ENCODE assay signal across 18 cellular contexts in the genomic region with DNA sequence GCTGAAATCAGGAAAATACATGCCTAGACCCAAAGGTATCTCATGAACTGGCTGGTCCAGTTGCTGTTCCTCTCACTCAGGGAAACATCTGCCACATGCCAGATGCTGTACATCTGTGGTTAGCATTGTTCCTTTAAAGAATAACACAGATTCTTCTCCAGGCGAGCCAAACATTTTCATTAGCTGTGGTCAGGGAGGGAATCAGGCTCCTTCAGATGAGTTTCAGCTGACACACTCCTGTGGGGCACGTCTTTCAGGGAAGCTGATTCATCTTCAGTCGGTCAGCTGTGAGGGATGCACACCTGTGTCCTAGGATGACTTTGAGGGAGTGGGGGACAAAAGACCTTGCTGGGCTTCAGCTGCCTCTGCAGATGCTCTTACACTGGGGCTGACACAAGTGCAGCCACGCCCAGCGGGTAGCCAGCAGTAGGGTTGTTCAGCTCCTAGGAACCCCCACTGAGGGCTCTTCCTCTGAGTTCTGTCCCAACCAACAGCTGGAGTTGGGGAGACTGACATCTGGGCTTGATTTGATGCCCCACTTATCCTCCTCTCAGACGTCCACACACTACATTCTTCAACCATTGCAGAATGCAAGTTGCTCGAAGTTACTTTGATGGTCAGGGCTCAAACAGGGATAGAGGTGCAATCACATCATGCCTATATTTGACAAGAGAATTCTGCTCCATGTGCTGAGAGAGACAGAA.
A peak's percentile ranks its signal among the peaks of the same experiment; 100 is the strongest.
DNase-seq lines count a peak whose midpoint lies in the region; ATAC-seq and TF ChIP-seq lines count a peak whose summit lies in the region.
"Had no signal": no experiment of that assay in that cellular context is flagged by ENCODE, and none has a peak within 500 bp of the region (broad histone marks: within the 10 kb centered on the region; RNA-seq: fewer than 3 reads in every experiment).

No MANE protein-coding gene starts in this region.

- H3K4me3 ChIP-seq in mesenchymal stem cell (ENCODE audit: insufficient read depth in 1 of 2, low read depth in 1 of 2, low read length in 2 of 2): no peak overlapping the region
- H3K4me3 ChIP-seq in mesendoderm (ENCODE audit: low read length): no peak overlapping the region
- H3K4me3 ChIP-seq: prostate gland, tibial nerve had no signal

- H3K4me2 ChIP-seq in mesenchymal stem cell (ENCODE audit: low read length, poor library complexity, severe bottlenecking): no peak overlapping the region
- H3K4me2 ChIP-seq in mesendoderm (ENCODE audit: low read length): no peak overlapping the region

- peak overlapping the region in 1 of 2 experiments; percentile 18 for H3K18ac ChIP-seq in mesenchymal stem cell (ENCODE audit: low read depth in 1 of 2, low read length in 2 of 2)
- H3K18ac ChIP-seq in mesendoderm (ENCODE audit: low read length): no peak overlapping the region

- ATAC-seq in T-helper 17 cell: no peak
- ATAC-seq: activated CD4-positive, alpha-beta T cell treated with anti-CD3 and anti-CD28 coated beads for 36 hours; activated T-cell treated with anti-CD3 and anti-CD28 coated beads, Interleukin-2, amount 50 U/mL, for 72 hours had no signal

- H3K79me1 ChIP-seq in mesenchymal stem cell (replicated peaks; ENCODE audit: low read length, poor library complexity, severe bottlenecking) (no peaks in the 10 kb centered on the region), mesendoderm (ENCODE audit: low read length) (no peaks in the 10 kb centered on the region)

- no peak for TF ChIP-seq CTCF in chondrocyte (IDR thresholded peaks at IDR 0.05)

- DNase-seq in Daoy (ENCODE audit: low read depth) (peak; percentile 65), M059J (ENCODE audit: low read depth) (peak; percentile 70), chondrocyte (ENCODE audit: low spot score) (no peak), mesenchymal stem cell (peak; percentile 77), T-helper 17 cell (no peak), mesendoderm (no peak), COR-L47 (lab: John Stamatoyannopoulos, UW) (no peak)
- no peak for DNase-seq in stimulated activated CD4-positive, alpha-beta T cell treated with anti-CD3 and anti-CD28 coated beads, Interleukin-2, amount 100 ng/mL, for 48 hours
- DNase-seq: activated CD4-positive, alpha-beta T cell treated with anti-CD3 and anti-CD28 coated beads for 36 hours; activated T-cell treated with anti-CD3 and anti-CD28 coated beads, Interleukin-2, amount 50 U/mL, for 72 hours; C1 segment of cervical spinal cord; DMS79 treated with DMSO at 0.1 percent for 48 hours; naive B cell; NCI-H1436; OCI-M1; stimulated activated CD4-positive, alpha-beta T cell treated with anti-CD3 and anti-CD28 coated beads, Interleukin-2, amount 100 ng/mL, for 24 hours had no signal

- no peaks in the 10 kb centered on the region for H3K9me3 Mint-ChIP-seq in chondrocyte (ENCODE audit: low read depth)

- H2AK5ac ChIP-seq in mesenchymal stem cell (ENCODE audit: low read length, severe bottlenecking) (peak overlapping the region; percentile 8), mesendoderm (ENCODE audit: low read length) (no peak overlapping the region)

- no peak overlapping the region for H3K56ac ChIP-seq in mesendoderm (ENCODE audit: low read length)

- no peak overlapping the region for H2BK15ac ChIP-seq in mesenchymal stem cell (ENCODE audit: low read depth, poor library complexity, severe bottlenecking)
- H2BK15ac ChIP-seq in mesendoderm (replicated peaks; ENCODE audit: low read depth): no peak overlapping the region

- no peak overlapping the region for H3K9ac ChIP-seq in mesenchymal stem cell (ENCODE audit: low read length)
- no peak overlapping the region for H3K9ac ChIP-seq in mesendoderm (ENCODE audit: low read length)

- H3K4me3 Mint-ChIP-seq in chondrocyte (ENCODE audit: unreplicated experiment): no peak overlapping the region
- H3K4me3 Mint-ChIP-seq in T-helper 17 cell: no peak overlapping the region
- H3K4me3 Mint-ChIP-seq: activated CD4-positive, alpha-beta T cell treated with anti-CD3 and anti-CD28 coated beads for 36 hours; activated T-cell treated with anti-CD3 and anti-CD28 coated beads, Interleukin-2, amount 50 U/mL, for 72 hours; naive B cell had no signal

- H2BK5ac ChIP-seq in mesenchymal stem cell (ENCODE audit: low read depth, low read length, poor library complexity, severe bottlenecking) (no peak overlapping the region), mesendoderm (ENCODE audit: low read length) (no peak overlapping the region)

- H3K9me3 ChIP-seq in mesenchymal stem cell (ENCODE audit: control insufficient read depth, low read length) (no peaks in the 10 kb centered on the region), T-helper 17 cell (ENCODE audit: control insufficient read depth, low read length, poor library complexity, severe bottlenecking) (no peaks in the 10 kb centered on the region)
- H3K9me3 ChIP-seq: prostate gland, tibial nerve had no signal

- no peak overlapping the region for H2BK120ac ChIP-seq in mesenchymal stem cell (ENCODE audit: low read depth, low read length)
- no peak overlapping the region for H2BK120ac ChIP-seq in mesendoderm (ENCODE audit: low read depth, low read length)

- H3K27ac Mint-ChIP-seq in chondrocyte (ENCODE audit: unreplicated experiment) (peak overlapping the region; percentile 13), T-helper 17 cell (no peak overlapping the region)
- H3K27ac Mint-ChIP-seq: activated CD4-positive, alpha-beta T cell treated with anti-CD3 and anti-CD28 coated beads for 36 hours; activated T-cell treated with anti-CD3 and anti-CD28 coated beads, Interleukin-2, amount 50 U/mL, for 72 hours had no signal

- peaks cover 23% of the 10 kb centered on the region for H3K4me1 Mint-ChIP-seq in chondrocyte (ENCODE audit: low read depth)
- H3K4me1 Mint-ChIP-seq in T-helper 17 cell: no peaks in the 10 kb centered on the region
- H3K4me1 Mint-ChIP-seq: activated CD4-positive, alpha-beta T cell treated with anti-CD3 and anti-CD28 coated beads for 36 hours; naive B cell had no signal

- 51% methylated on average over 7 of the region's 7 CpGs for WGBS in mesenchymal stem cell
- no CpG with 5 or more reads among the region's 7 CpGs for WGBS in mesendoderm (ENCODE audit: extremely low coverage, insufficient coverage, low lambda C conversion rate)

- peak overlapping the region; percentile 18 to 91 for H2BK12ac ChIP-seq in mesenchymal stem cell (ENCODE audit: low read length in 2 of 2)

- peak overlapping the region; percentile 15 for H3K27ac ChIP-seq in mesenchymal stem cell (ENCODE audit: low read length, poor library complexity, severe bottlenecking)
- H3K27ac ChIP-seq in mesendoderm (ENCODE audit: low read depth, low read length): no peak overlapping the region
- H3K27ac ChIP-seq: prostate gland, tibial nerve had no signal

- H3K23ac ChIP-seq in mesenchymal stem cell (ENCODE audit: low read length in 2 of 2): no peak overlapping the region
- no peak overlapping the region for H3K23ac ChIP-seq in mesendoderm (ENCODE audit: low read length)

- H3K14ac ChIP-seq in mesenchymal stem cell (ENCODE audit: low read length in 2 of 2): no peak overlapping the region

- no peaks in the 10 kb centered on the region for H3K79me2 ChIP-seq in mesendoderm (ENCODE audit: control insufficient read depth, insufficient read depth, low read length)

- H4K5ac ChIP-seq in mesendoderm (ENCODE audit: low read length): no peak overlapping the region

- no peaks in the 10 kb centered on the region for H3K36me3 ChIP-seq in mesenchymal stem cell (ENCODE audit: control insufficient read depth in 1 of 2, insufficient read depth in 2 of 2, low read depth in 1 of 2, low read length in 2 of 2)
- no peaks in the 10 kb centered on the region for H3K36me3 ChIP-seq in mesendoderm (ENCODE audit: control insufficient read depth, insufficient read depth, low read length)
- H3K36me3 ChIP-seq: prostate gland, tibial nerve had no signal

- H3K4ac ChIP-seq in mesenchymal stem cell (ENCODE audit: low read depth in 1 of 2, low read length in 2 of 2) (peak overlapping the region in 1 of 2 experiments; percentile 5), mesendoderm (ENCODE audit: low read depth, low read length) (no peak overlapping the region)

- H3K4me1 ChIP-seq in mesenchymal stem cell (ENCODE audit: control insufficient read depth, insufficient read depth, low read depth, low read length) (peaks cover 7% of the 10 kb centered on the region), mesendoderm (ENCODE audit: control insufficient read depth, low read depth, low read length) (no peaks in the 10 kb centered on the region)
- H3K4me1 ChIP-seq: prostate gland had no signal

- H3K27me3 Mint-ChIP-seq in chondrocyte (ENCODE audit: low read depth) (no peaks in the 10 kb centered on the region), T-helper 17 cell (peaks cover 5% of the 10 kb centered on the region)
- H3K27me3 Mint-ChIP-seq: activated CD4-positive, alpha-beta T cell treated with anti-CD3 and anti-CD28 coated beads for 36 hours had no signal

- no peak overlapping the region for H2AFZ ChIP-seq in mesenchymal stem cell (ENCODE audit: low read depth, low read length)

- H3K36me3 Mint-ChIP-seq in chondrocyte (ENCODE audit: low read depth) (no peaks in the 10 kb centered on the region), T-helper 17 cell (ENCODE audit: low read depth) (no peaks in the 10 kb centered on the region)
- H3K36me3 Mint-ChIP-seq: naive B cell had no signal

- peaks cover 0 to 2% of the 10 kb centered on the region in 2 experiments for H3K27me3 ChIP-seq in mesenchymal stem cell (ENCODE audit: control insufficient read depth in 1 of 2, insufficient read depth in 1 of 2, low read length in 2 of 2)
- H3K27me3 ChIP-seq in mesendoderm (ENCODE audit: insufficient read depth, low read length, poor library complexity): no peaks in the 10 kb centered on the region
- H3K27me3 ChIP-seq: tibial nerve had no signal

- no peak overlapping the region for H4K8ac ChIP-seq in mesenchymal stem cell (ENCODE audit: low read length)
- H4K8ac ChIP-seq in mesendoderm (ENCODE audit: low read depth, low read length): no peak overlapping the region

- no peak overlapping the region for H4K91ac ChIP-seq in mesenchymal stem cell (ENCODE audit: low read length)

Comparison
In these comparisons a context has a peak if more than half of its experiments do, and no peak if none do; other contexts are left out.
1. DNase-seq: peak in Daoy (single experiment), M059J (single experiment) and mesenchymal stem cell (single experiment); none in chondrocyte (single experiment), T-helper 17 cell (0 of 3), mesendoderm (single experiment), COR-L47 (single experiment) and stimulated activated CD4-positive, alpha-beta T cell treated with anti-CD3 and anti-CD28 coated beads, Interleukin-2, amount 100 ng/mL, for 48 hours (0 of 2).